ENCODE assay signal across 2 cellular contexts in genomic region chr21:14526816-14527689, GRCh38.
A peak's percentile ranks its signal among the peaks of the same experiment; 100 is the strongest.
TF ChIP-seq lines count a peak whose summit lies in the region.

No MANE protein-coding gene starts in this region.

TF ChIP-seq in K562, 482 proteins besides CTCF, POLR2A, EP300 and RAD21 (continues in another document):
- TF ChIP-seq NCOA2 (IDR thresholded peaks at IDR 0.05; ENCODE audit: partially characterized antibody in 2 of 2) = no peak
- TF ChIP-seq MTA3 (IDR thresholded peaks at IDR 0.05; ENCODE audit: borderline replicate concordance) = no peak
- TF ChIP-seq HMBOX1 (IDR thresholded peaks at IDR 0.05) = no peak
- TF ChIP-seq STAG1 (CRISPR knock-in tag; IDR thresholded peaks at IDR 0.05; ENCODE audit: borderline replicate concordance) = no peak
- TF ChIP-seq TEAD4 (IDR thresholded peaks at IDR 0.05; ENCODE audit: low read length) = no peak
- TF ChIP-seq TEAD4 (CRISPR knock-in tag; IDR thresholded peaks at IDR 0.05; ENCODE audit: borderline replicate concordance) = no peak
- no peak for TF ChIP-seq ZC3H8 (IDR thresholded peaks at IDR 0.05)
- TF ChIP-seq MLLT1 (IDR thresholded peaks at IDR 0.05) = peak; percentile 58 to 60; a peak in 2 of 4 replicates
- no peak for TF ChIP-seq THRAP3 (IDR thresholded peaks at IDR 0.05; ENCODE audit: borderline replicate concordance)
- TF ChIP-seq TOE1 (IDR thresholded peaks at IDR 0.05; ENCODE audit: borderline replicate concordance) = peak; percentile 90
- TF ChIP-seq TOE1 (CRISPR knock-in tag; IDR thresholded peaks at IDR 0.05; ENCODE audit: borderline replicate concordance, low read depth) = no peak
- peak; percentile 94 for TF ChIP-seq RAD51 (IDR thresholded peaks at IDR 0.05; ENCODE audit: borderline replicate concordance, low read depth)
- no peak for TF ChIP-seq SPI1 (IDR thresholded peaks at IDR 0.05; ENCODE audit: borderline replicate concordance, low read depth, low read length)
- no peak for TF ChIP-seq ARHGAP35 (IDR thresholded peaks at IDR 0.05; ENCODE audit: partially characterized antibody)
- no peak for TF ChIP-seq E2F6 (IDR thresholded peaks at IDR 0.05; ENCODE audit: borderline replicate concordance in 1 of 2, extremely low read depth in 1 of 2, insufficient read depth in 1 of 2, insufficient read length in 1 of 2, low read depth in 1 of 2, low read length in 1 of 2, poor library complexity in 1 of 2, severe bottlenecking in 1 of 2)
- TF ChIP-seq STAT6 (CRISPR knock-in tag; IDR thresholded peaks at IDR 0.05) = no peak
- TF ChIP-seq PRPF4 (IDR thresholded peaks at IDR 0.05; ENCODE audit: insufficient read depth, low read depth, low read length, poor library complexity, severe bottlenecking) = no peak
- TF ChIP-seq ILK (tag; IDR thresholded peaks at IDR 0.05; ENCODE audit: borderline replicate concordance, low read depth) = no peak
- no peak for TF ChIP-seq ELF2 (CRISPR knock-in tag; IDR thresholded peaks at IDR 0.05)
- TF ChIP-seq L3MBTL2 (IDR thresholded peaks at IDR 0.05) = 0 out of 2 replicates have a peak, but pooled peaks have one; percentile 51
- no peak for TF ChIP-seq CAMTA2 (CRISPR knock-in tag; conservative IDR thresholded peaks at IDR 0.05)
- no peak for TF ChIP-seq SMAD1 (IDR thresholded peaks at IDR 0.05; ENCODE audit: low read depth, low read length, partially characterized antibody)

TF ChIP-seq in GM23338, 12 proteins besides CTCF, POLR2A, EP300 and RAD21:
- TF ChIP-seq ZNF114 (CRISPR knock-in tag; IDR thresholded peaks at IDR 0.05) = no peak
- no peak for TF ChIP-seq ETS1 (IDR thresholded peaks at IDR 0.05)
- no peak for TF ChIP-seq STAT1 (IDR thresholded peaks at IDR 0.05; ENCODE audit: unreplicated experiment)
- no peak for TF ChIP-seq POLR2AphosphoS5 (IDR thresholded peaks at IDR 0.05; ENCODE audit: low read depth)
- TF ChIP-seq ZNF462 (CRISPR knock-in tag; IDR thresholded peaks at IDR 0.05) = no peak
- no peak for TF ChIP-seq JUNB (IDR thresholded peaks at IDR 0.05; ENCODE audit: unreplicated experiment)
- no peak for TF ChIP-seq ZNF331 (CRISPR knock-in tag; IDR thresholded peaks at IDR 0.05; ENCODE audit: low read depth)
- no peak for TF ChIP-seq REST (IDR thresholded peaks at IDR 0.05; ENCODE audit: unreplicated experiment)
- no peak for TF ChIP-seq CREB1 (CRISPR knock-in tag; IDR thresholded peaks at IDR 0.05; ENCODE audit: low read depth)
- TF ChIP-seq NANOG (IDR thresholded peaks at IDR 0.05; ENCODE audit: borderline replicate concordance) = no peak
- TF ChIP-seq EZH2phosphoT487 (IDR thresholded peaks at IDR 0.05; ENCODE audit: unreplicated experiment) = no peak
- no peak for TF ChIP-seq EZH2 (IDR thresholded peaks at IDR 0.05; ENCODE audit: low read depth, unreplicated experiment)
